In the genomic region with DNA sequence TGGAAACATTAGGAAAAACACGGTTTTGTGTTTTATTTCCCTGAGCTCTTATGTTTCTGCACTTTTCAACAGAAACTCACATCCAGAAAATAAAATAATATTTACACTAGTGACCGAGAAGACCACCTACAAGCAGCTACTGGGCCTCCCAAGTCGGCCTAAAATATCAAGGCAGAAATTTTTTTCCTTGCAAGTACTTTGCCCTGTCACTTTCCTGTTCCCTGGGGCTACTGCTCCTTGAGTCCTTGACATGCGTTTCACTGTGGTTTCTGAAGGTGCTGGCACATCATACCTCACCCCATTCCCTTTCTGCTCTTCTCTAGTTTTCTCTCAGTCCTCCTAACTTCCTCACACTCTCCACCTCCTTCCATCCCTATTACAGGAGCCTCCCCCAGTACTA, we compare ENCODE assay signal across 28 cellular contexts.
"Had no signal": no experiment of that assay in that cellular context is flagged by ENCODE, and none has a peak within 500 bp of the region (broad histone marks: within the 10 kb centered on the region; RNA-seq: fewer than 3 reads in every experiment).

No MANE protein-coding gene starts in this region.

- H3K36me3 ChIP-seq: breast epithelium, colonic mucosa, esophagus muscularis mucosa, heart left ventricle, pancreas, stomach, thyroid gland, upper lobe of left lung, vagina had no signal

- H3K27me3 ChIP-seq: breast epithelium, colonic mucosa, pancreas, stomach, thyroid gland, upper lobe of left lung, vagina had no signal

- H3K27ac ChIP-seq: breast epithelium, colonic mucosa, esophagus muscularis mucosa, foreskin keratinocyte, pancreas, psoas muscle, stomach, thyroid gland, upper lobe of left lung, vagina had no signal

- H3K4me1 ChIP-seq: breast epithelium, colonic mucosa, esophagus muscularis mucosa, foreskin keratinocyte, pancreas, stomach, thyroid gland, upper lobe of left lung, vagina had no signal

- H3K4me3 ChIP-seq: breast epithelium, colonic mucosa, esophagus muscularis mucosa, heart left ventricle, pancreas, psoas muscle, smooth muscle cell, stomach, thyroid gland, upper lobe of left lung, vagina had no signal

- H3K9me3 Mint-ChIP-seq: activated naive CD4-positive, alpha-beta T cell treated with anti-CD3 and anti-CD28 coated beads, Interleukin-2, amount 50 U/mL, for 24 hours; activated naive CD8-positive, alpha-beta T cell treated with anti-CD3 and anti-CD28 coated beads, Interleukin-2, amount 50 U/mL, for 24 hours; activated T-helper 2 cell treated with anti-CD3 and anti-CD28 coated beads, Interferon-gamma antibody, Interleukin-2, Interleukin-4, amounts not matched to agents 10 μg/mL and 5 μg/mL and 100 μg/mL, durations not matched to agents 14 hours and 24 hours and 36 hours; naive thymus-derived CD8-positive, alpha-beta T cell; stimulated activated naive B cell treated with anti-CD40 and anti-IgM and Interleukin-4, amounts not matched to agents 10 μg/mL and 1 μg/mL and 100 μg/mL, for 72 hours; T-cell had no signal

- H3K36me3 Mint-ChIP-seq: activated CD8-positive, alpha-beta memory T cell treated with anti-CD3 and anti-CD28 coated beads, Interleukin-2, amount 10 ng/mL, durations not matched to agents 7 days and 5 days; activated naive CD4-positive, alpha-beta T cell treated with anti-CD3 and anti-CD28 coated beads, Interleukin-2, amount 50 U/mL, for 24 hours; immature natural killer cell; naive thymus-derived CD8-positive, alpha-beta T cell; stimulated activated naive B cell treated with anti-CD40 and anti-IgM and Interleukin-4, amounts not matched to agents 10 μg/mL and 1 μg/mL and 100 μg/mL, for 72 hours; T-cell had no signal

- ATAC-seq: activated CD8-positive, alpha-beta memory T cell treated with anti-CD3 and anti-CD28 coated beads, Interleukin-2, amount 10 ng/mL, durations not matched to agents 7 days and 5 days; activated CD8-positive, alpha-beta T cell treated with anti-CD3 and anti-CD28 coated beads, Interleukin-2, amount 10 ng/mL, durations not matched to agents 7 days and 5 days; activated naive CD8-positive, alpha-beta T cell treated with anti-CD3 and anti-CD28 coated beads, Interleukin-2, amount 50 U/mL, for 24 hours; foreskin keratinocyte; heart left ventricle; naive thymus-derived CD8-positive, alpha-beta T cell; pancreas; psoas muscle; T-cell had no signal

- H3K9me3 ChIP-seq: breast epithelium, colonic mucosa, esophagus muscularis mucosa, heart left ventricle, pancreas, psoas muscle, stomach, thyroid gland, upper lobe of left lung, vagina had no signal

- H3K4me1 Mint-ChIP-seq: activated naive CD4-positive, alpha-beta T cell treated with anti-CD3 and anti-CD28 coated beads, Interleukin-2, amount 50 U/mL, for 24 hours; immature natural killer cell; naive thymus-derived CD8-positive, alpha-beta T cell; T-cell had no signal

- DNase-seq: activated CD4-positive, alpha-beta T cell treated with anti-CD3 and anti-CD28 coated beads for 36 hours; activated CD4-positive, CD25-positive, alpha-beta regulatory T cell; activated CD8-positive, alpha-beta memory T cell treated with anti-CD3 and anti-CD28 coated beads, Interleukin-2, amount 10 ng/mL, durations not matched to agents 7 days and 5 days; activated CD8-positive, alpha-beta T cell treated with anti-CD3 and anti-CD28 coated beads, Interleukin-2, amount 10 ng/mL, durations not matched to agents 7 days and 5 days; activated naive CD8-positive, alpha-beta T cell treated with anti-CD3 and anti-CD28 coated beads, Interleukin-2, amount 50 U/mL, for 24 hours; activated T-cell treated with anti-CD3 and anti-CD28 coated beads, Interleukin-2, amount 50 U/mL, for 48 hours; amygdala; cerebellar nuclear complex; colonic mucosa; foreskin keratinocyte; heart left ventricle; immature natural killer cell; naive thymus-derived CD8-positive, alpha-beta T cell; nucleus accumbens; pancreas; psoas muscle; stimulated activated CD4-positive, alpha-beta T cell treated with anti-CD3 and anti-CD28 coated beads, Interleukin-1b, Interleukin-23, amount 100 ng/mL, for 48 hours; stimulated activated naive B cell treated with anti-CD40 and anti-IgM and Interleukin-4, amounts not matched to agents 10 μg/mL and 1 μg/mL and 100 μg/mL, for 72 hours; stomach; T-cell; thyroid gland; upper lobe of left lung had no signal

- H3K27ac Mint-ChIP-seq: activated CD4-positive, alpha-beta T cell treated with anti-CD3 and anti-CD28 coated beads for 36 hours; activated CD8-positive, alpha-beta memory T cell treated with anti-CD3 and anti-CD28 coated beads, Interleukin-2, amount 10 ng/mL, durations not matched to agents 7 days and 5 days; activated CD8-positive, alpha-beta T cell treated with anti-CD3 and anti-CD28 coated beads, Interleukin-2, amount 10 ng/mL, durations not matched to agents 7 days and 5 days; activated naive CD4-positive, alpha-beta T cell treated with anti-CD3 and anti-CD28 coated beads, Interleukin-2, amount 50 U/mL, for 24 hours; activated naive CD8-positive, alpha-beta T cell treated with anti-CD3 and anti-CD28 coated beads, Interleukin-2, amount 50 U/mL, for 24 hours; immature natural killer cell; naive thymus-derived CD8-positive, alpha-beta T cell; T-cell had no signal

- H3K4me3 Mint-ChIP-seq: activated CD4-positive, alpha-beta T cell treated with anti-CD3 and anti-CD28 coated beads for 36 hours; activated CD8-positive, alpha-beta memory T cell treated with anti-CD3 and anti-CD28 coated beads, Interleukin-2, amount 10 ng/mL, durations not matched to agents 7 days and 5 days; activated CD8-positive, alpha-beta T cell treated with anti-CD3 and anti-CD28 coated beads, Interleukin-2, amount 10 ng/mL, durations not matched to agents 7 days and 5 days; activated naive CD4-positive, alpha-beta T cell treated with anti-CD3 and anti-CD28 coated beads, Interleukin-2, amount 50 U/mL, for 24 hours; activated naive CD8-positive, alpha-beta T cell treated with anti-CD3 and anti-CD28 coated beads, Interleukin-2, amount 50 U/mL, for 24 hours; immature natural killer cell; naive thymus-derived CD8-positive, alpha-beta T cell; T-cell had no signal
